In the genomic region with DNA sequence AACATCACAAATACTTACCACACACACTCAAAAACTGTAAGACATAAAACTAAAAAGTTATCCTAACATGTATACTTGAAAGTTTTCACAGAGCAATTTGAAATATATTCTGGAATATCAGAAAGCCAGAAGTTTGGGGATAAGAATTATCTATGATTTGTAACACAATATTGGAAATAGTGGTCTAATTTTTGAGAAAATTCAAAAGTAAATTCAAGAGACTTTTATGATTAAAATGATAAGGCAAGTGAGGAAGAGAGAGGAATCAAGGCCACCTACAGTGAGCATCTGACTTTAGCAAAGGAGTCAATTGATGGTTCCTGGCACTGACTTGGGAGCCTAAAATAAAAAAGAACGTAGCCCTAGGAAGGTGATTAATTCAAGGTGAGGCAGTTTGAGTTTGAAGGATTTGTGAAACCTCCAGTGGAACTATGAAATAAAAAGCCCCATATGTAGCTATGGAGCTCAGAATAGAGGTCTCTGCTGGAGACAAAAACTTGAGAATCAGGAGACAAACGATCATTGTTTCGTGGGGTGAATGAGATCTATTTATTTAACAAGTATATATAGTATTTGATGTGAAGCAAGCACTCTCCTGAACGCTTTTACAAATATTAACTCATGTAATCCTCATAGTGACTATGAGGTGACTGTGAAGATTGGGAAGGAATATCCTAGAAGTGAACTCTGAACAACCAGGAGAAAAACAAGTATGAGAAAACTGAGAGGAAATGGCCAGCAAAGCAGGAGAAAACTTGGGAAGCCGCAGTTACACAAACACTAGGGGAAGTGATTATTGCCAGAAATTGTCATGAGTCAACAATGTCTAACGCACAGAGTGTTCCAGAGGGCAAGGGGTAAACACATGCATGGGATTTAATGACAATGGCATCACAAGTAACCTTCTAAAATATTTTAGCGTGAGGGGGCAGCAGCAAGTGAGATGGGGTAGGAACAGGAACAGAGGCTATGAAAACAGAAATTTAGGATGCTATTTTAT, we compare ENCODE assay signal across 8 cellular contexts. TPM values are rescaled to one million over a fixed set of nuclear protein-coding genes. Genes with fewer than 3 reads are reported as not detected.
A peak's percentile ranks its signal among the peaks of the same experiment; 100 is the strongest.
DNase-seq lines count a peak whose midpoint lies in the region; ATAC-seq and TF ChIP-seq lines count a peak whose summit lies in the region.

No MANE protein-coding gene starts in this region.

- H3K27ac ChIP-seq in psoas muscle, result peak overlapping the region; percentile 78

- 25 to 30% (median 29%) methylated on average over 7 of the region's 7 CpGs for WGBS in psoas muscle, 3 donors

- intact Hi-C loops in psoas muscle (cut with DNase I), result no loop called here

- DNase-seq in Caki2 (ENCODE audit: low read depth) (peak; percentile 64), foreskin melanocyte (peak; percentile 48), psoas muscle (no peak), CD1c-positive myeloid dendritic cell (ENCODE audit: extremely low spot score) (no peak), omental fat pad (ENCODE audit: low spot score) (no peak)
- no peak for DNase-seq in activated T-cell treated with anti-CD3 and anti-CD28 coated beads, Interleukin-2, amount 50 U/mL, for 1 hour

- TF ChIP-seq CTCF in psoas muscle (IDR thresholded peaks at IDR 0.05) (no peak), omental fat pad (IDR thresholded peaks at IDR 0.05) (no peak)

- H3K27me3 ChIP-seq in psoas muscle (ENCODE audit: insufficient read depth in 3 of 3, low read length in 2 of 3), result no peaks in the 10 kb centered on the region

- in situ Hi-C loops in Caki2 (cut with HindIII; ENCODE audit: low pct_unique_long_range_greater_than_20kb, low sequenced_read_pairs), result no loop called here

- peaks cover 0 to 11% of the 10 kb centered on the region in 2 donors for H3K36me3 ChIP-seq in psoas muscle (ENCODE audit: insufficient read depth in 1 of 2, low read depth in 1 of 2)

- H3K4me1 ChIP-seq in psoas muscle, result peaks cover 32% of the 10 kb centered on the region

- H3K4me3 ChIP-seq in psoas muscle, result peak overlapping the region; percentile 15

- H3K9me3 ChIP-seq in psoas muscle, result no peaks in the 10 kb centered on the region

- ATAC-seq in SK-N-SH treated with all-trans-retinoic acid at 6 μM for 48 hours (peak; percentile 79), psoas muscle (peak; percentile 82 to 92 (median 91)), HG02884 (IDR thresholded peaks at IDR 0.05; ENCODE audit: unreplicated experiment) (no peak), omental fat pad (ENCODE audit: low FRiP score) (no peak)

TF ChIP-seq in SK-N-SH treated with all-trans-retinoic acid at 6 μM for 48 hours, 23 proteins besides CTCF, POLR2A, EP300 and RAD21:
- TF ChIP-seq, protein P1, sequence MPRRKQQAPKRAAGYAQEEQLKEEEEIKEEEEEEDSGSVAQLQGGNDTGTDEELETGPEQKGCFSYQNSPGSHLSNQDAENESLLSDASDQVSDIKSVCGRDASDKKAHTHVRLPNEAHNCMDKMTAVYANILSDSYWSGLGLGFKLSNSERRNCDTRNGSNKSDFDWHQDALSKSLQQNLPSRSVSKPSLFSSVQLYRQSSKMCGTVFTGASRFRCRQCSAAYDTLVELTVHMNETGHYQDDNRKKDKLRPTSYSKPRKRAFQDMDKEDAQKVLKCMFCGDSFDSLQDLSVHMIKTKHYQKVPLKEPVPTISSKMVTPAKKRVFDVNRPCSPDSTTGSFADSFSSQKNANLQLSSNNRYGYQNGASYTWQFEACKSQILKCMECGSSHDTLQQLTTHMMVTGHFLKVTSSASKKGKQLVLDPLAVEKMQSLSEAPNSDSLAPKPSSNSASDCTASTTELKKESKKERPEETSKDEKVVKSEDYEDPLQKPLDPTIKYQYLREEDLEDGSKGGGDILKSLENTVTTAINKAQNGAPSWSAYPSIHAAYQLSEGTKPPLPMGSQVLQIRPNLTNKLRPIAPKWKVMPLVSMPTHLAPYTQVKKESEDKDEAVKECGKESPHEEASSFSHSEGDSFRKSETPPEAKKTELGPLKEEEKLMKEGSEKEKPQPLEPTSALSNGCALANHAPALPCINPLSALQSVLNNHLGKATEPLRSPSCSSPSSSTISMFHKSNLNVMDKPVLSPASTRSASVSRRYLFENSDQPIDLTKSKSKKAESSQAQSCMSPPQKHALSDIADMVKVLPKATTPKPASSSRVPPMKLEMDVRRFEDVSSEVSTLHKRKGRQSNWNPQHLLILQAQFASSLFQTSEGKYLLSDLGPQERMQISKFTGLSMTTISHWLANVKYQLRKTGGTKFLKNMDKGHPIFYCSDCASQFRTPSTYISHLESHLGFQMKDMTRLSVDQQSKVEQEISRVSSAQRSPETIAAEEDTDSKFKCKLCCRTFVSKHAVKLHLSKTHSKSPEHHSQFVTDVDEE (CRISPR knock-in tag; IDR thresholded peaks at IDR 0.05), result no peak
- TF ChIP-seq ZC3H10 (CRISPR knock-in tag; IDR thresholded peaks at IDR 0.05), result no peak
- TF ChIP-seq ZFP30 (CRISPR knock-in tag; IDR thresholded peaks at IDR 0.05), result no peak
- TF ChIP-seq SNAI2 (CRISPR knock-in tag; IDR thresholded peaks at IDR 0.05), result no peak
- TF ChIP-seq, protein P2, sequence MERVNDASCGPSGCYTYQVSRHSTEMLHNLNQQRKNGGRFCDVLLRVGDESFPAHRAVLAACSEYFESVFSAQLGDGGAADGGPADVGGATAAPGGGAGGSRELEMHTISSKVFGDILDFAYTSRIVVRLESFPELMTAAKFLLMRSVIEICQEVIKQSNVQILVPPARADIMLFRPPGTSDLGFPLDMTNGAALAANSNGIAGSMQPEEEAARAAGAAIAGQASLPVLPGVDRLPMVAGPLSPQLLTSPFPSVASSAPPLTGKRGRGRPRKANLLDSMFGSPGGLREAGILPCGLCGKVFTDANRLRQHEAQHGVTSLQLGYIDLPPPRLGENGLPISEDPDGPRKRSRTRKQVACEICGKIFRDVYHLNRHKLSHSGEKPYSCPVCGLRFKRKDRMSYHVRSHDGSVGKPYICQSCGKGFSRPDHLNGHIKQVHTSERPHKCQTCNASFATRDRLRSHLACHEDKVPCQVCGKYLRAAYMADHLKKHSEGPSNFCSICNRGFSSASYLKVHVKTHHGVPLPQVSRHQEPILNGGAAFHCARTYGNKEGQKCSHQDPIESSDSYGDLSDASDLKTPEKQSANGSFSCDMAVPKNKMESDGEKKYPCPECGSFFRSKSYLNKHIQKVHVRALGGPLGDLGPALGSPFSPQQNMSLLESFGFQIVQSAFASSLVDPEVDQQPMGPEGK (CRISPR knock-in tag; IDR thresholded peaks at IDR 0.05; ENCODE audit: borderline replicate concordance), result no peak

RNA-seq across cellular contexts. Expression of a gene that starts 12.8 kb away (rescaled TPM):
- total RNA-seq in Caki2 (2014; rRNA removed; shearing (Covaris generic); ENCODE audit: low replicate concordance), result 25.4 and 32.6 TPM in 2 replicates
- total RNA-seq in psoas muscle, result 10 to 100 TPM; 24.1 to 84.6 (median 45.4) TPM
- polyA plus RNA-seq in psoas muscle, result 10 to 100 TPM; 15.0 to 96.0 (median 15.5) TPM
- total RNA-seq in omental fat pad, result 100 to 1,000 TPM in 1 of 4 donors, 10 to 100 TPM in 3; 73.6 to 223 (median 83.3) TPM

Comparison
In these comparisons a context has a peak if more than half of its experiments do, and no peak if none do; other contexts are left out.
1. DNase-seq: peak in Caki2 (single experiment) and foreskin melanocyte (single experiment); none in psoas muscle (0 of 2), CD1c-positive myeloid dendritic cell (single experiment), activated T-cell treated with anti-CD3 and anti-CD28 coated beads, Interleukin-2, amount 50 U/mL, for 1 hour (single experiment) and omental fat pad (single experiment).
2. ATAC-seq: peak in SK-N-SH treated with all-trans-retinoic acid at 6 μM for 48 hours (single experiment) and psoas muscle (4 of 4); none in HG02884 (single experiment) and omental fat pad (single experiment).